29 cellular contexts compared by ENCODE assay signal in the genomic region with DNA sequence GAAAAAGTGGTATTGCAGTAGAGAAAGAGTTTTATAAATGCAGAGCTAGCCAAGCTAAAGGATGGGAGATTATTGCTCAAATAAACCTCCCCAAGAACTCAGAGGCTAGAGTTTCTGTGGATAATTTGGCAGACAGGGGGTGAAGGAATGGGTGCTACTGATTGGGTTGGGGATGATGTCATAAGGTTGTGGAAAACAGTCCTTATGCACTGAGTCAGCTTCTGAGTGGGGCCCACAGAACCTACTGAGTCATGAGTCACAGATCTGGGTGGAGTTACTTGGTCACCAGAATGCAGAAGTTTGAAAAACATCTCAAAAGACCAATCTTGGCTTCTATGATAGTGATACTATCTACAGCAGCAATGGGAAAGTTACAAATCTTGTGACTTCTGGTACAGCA.
DNase-seq lines count a peak whose midpoint lies in the region; ATAC-seq, FAIRE-seq and TF ChIP-seq lines count a peak whose summit lies in the region.
"Had no signal": no experiment of that assay in that cellular context is flagged by ENCODE, and none has a peak within 500 bp of the region (broad histone marks: within the 10 kb centered on the region; RNA-seq: fewer than 3 reads in every experiment).

No MANE protein-coding gene starts in this region.

- no peaks in the 10 kb centered on the region for H3K4me1 ChIP-seq in HepG2 (ENCODE audit: insufficient read depth, low read length)
- no peaks in the 10 kb centered on the region for H3K4me1 ChIP-seq in right lobe of liver
- no peaks in the 10 kb centered on the region for H3K4me1 ChIP-seq in Peyer's patch
- H3K4me1 ChIP-seq: Caco-2 had no signal

- H3K27ac ChIP-seq in HepG2 (ENCODE audit: extremely low read length, insufficient read depth, low read length) = no peak overlapping the region
- no peak overlapping the region for H3K27ac ChIP-seq in right lobe of liver
- H3K27ac ChIP-seq in Peyer's patch = no peak overlapping the region
- H3K27ac ChIP-seq: 22Rv1, C4-2B had no signal

- BruUV-seq in HepG2 (replicated peaks; lab: Mats Ljungman, UMichigan) = no TSS peak

- no peak overlapping the region for H3K9ac ChIP-seq in HepG2 (ENCODE audit: insufficient read depth, low read depth, low read length)
- H3K9ac ChIP-seq: BLaER1 treated with 17β-estradiol and CSF1 and Interleukin-3, amounts not matched to agents 10 nM and 100 nM had no signal

- no peak overlapping the region for H3K4me2 ChIP-seq in HepG2 (ENCODE audit: low read depth, low read length)

- no peak overlapping the region for H3K4me3 ChIP-seq in HepG2 (replicated peaks in 1 of 3; ENCODE audit: insufficient read depth in 1 of 3, low read depth in 2 of 3, low read length in 3 of 3)
- no peak overlapping the region for H3K4me3 ChIP-seq in right lobe of liver
- H3K4me3 ChIP-seq in NB4 (ENCODE audit: low read depth, low read length) = no peak overlapping the region
- no peak overlapping the region for H3K4me3 ChIP-seq in Peyer's patch
- H3K4me3 ChIP-seq: BLaER1 treated with 17β-estradiol and CSF1 and Interleukin-3, amounts not matched to agents 10 nM and 100 nM; GM12878 had no signal

- no peaks in the 10 kb centered on the region for H3K79me2 ChIP-seq in HepG2 (ENCODE audit: insufficient read depth, low read length)

- in situ Hi-C loops in HepG2 (cut with HindIII; ENCODE audit: extremely low pct_ligation_motif_present, low pct_unique_long_range_greater_than_20kb) = no loop called here

- TF ChIP-seq EP300 in HepG2 (IDR thresholded peaks at IDR 0.05; ENCODE audit: low read depth in 2 of 2, low read length in 2 of 2) (no peak), HepG2 (CRISPR knock-in tag; IDR thresholded peaks at IDR 0.05; ENCODE audit: borderline replicate concordance) (no peak)

- ATAC-seq in HepG2 (no peak), right lobe of liver (no peak)
- ATAC-seq: CD8-positive, alpha-beta T cell; GM12878 had no signal

- POLR2A ChIA-PET in HepG2 (lab: Yijun Ruan, JAX) = no interaction called here

- no peaks in the 10 kb centered on the region for H4K20me1 ChIP-seq in HepG2 (ENCODE audit: insufficient read depth, low read length)
- H4K20me1 ChIP-seq: BLaER1 treated with 17β-estradiol and CSF1 and Interleukin-3, amounts not matched to agents 10 nM and 100 nM had no signal

- no peak for TF ChIP-seq RAD21 in HepG2 (CRISPR knock-in tag; IDR thresholded peaks at IDR 0.05)

- no peak for TF ChIP-seq CTCF in HepG2 (CRISPR knock-in tag; IDR thresholded peaks at IDR 0.05)
- no peak for TF ChIP-seq CTCF in right lobe of liver (IDR thresholded peaks at IDR 0.05)
- no peak for TF ChIP-seq CTCF in NB4 (IDR thresholded peaks at IDR 0.05; ENCODE audit: low read depth, low read length)
- no peak for TF ChIP-seq CTCF in Peyer's patch (IDR thresholded peaks at IDR 0.05)

- no peaks in the 10 kb centered on the region for H3K36me3 ChIP-seq in HepG2 (replicated peaks in 1 of 2; ENCODE audit: control insufficient read depth in 1 of 2, insufficient read depth in 2 of 2, low read length in 2 of 2)
- H3K36me3 ChIP-seq in right lobe of liver = no peaks in the 10 kb centered on the region
- no peaks in the 10 kb centered on the region for H3K36me3 ChIP-seq in Peyer's patch
- H3K36me3 ChIP-seq: BLaER1 treated with 17β-estradiol and CSF1 and Interleukin-3, amounts not matched to agents 10 nM and 100 nM had no signal

- H2AFZ ChIP-seq in HepG2 (ENCODE audit: low read length) = no peak overlapping the region

- TF ChIP-seq POLR2A in HepG2 (IDR thresholded peaks at IDR 0.05; ENCODE audit: insufficient read depth in 1 of 2, low read depth in 2 of 2, low read length in 2 of 2) (no peak), right lobe of liver (IDR thresholded peaks at IDR 0.05) (no peak), NB4 (IDR thresholded peaks at IDR 0.05; ENCODE audit: extremely low read depth, insufficient read length) (no peak), Peyer's patch (IDR thresholded peaks at IDR 0.05) (no peak)

- DNase-seq in HepG2 (ENCODE audit: low spot score) = no peak
- DNase-seq in right lobe of liver = no peak
- peak; percentile 6 for DNase-seq in NB4 (ENCODE audit: low read depth)
- DNase-seq in RPMI8226 = peak; percentile 32
- peak; percentile 23 for DNase-seq in urothelium cell line (ENCODE audit: low spot score)
- no peak for DNase-seq in AML-193 (lab: John Stamatoyannopoulos, UW)
- no peak for DNase-seq in iPS-NIHi7 (ENCODE audit: extremely low spot score)
- no peak for DNase-seq in Peyer's patch
- DNase-seq: ACHN; Caco-2; Calu3; CD4-positive, alpha-beta T cell; CD8-positive, alpha-beta T cell; DMS 273 treated with DMSO at 0.1 percent for 48 hours; DMS153; DMS53; DMS79; DND-41; EL; GDM1 had no signal

- peaks cover 32% of the 10 kb centered on the region for H3K9me3 ChIP-seq in HepG2 (ENCODE audit: low read length)
- H3K9me3 ChIP-seq in right lobe of liver = no peaks in the 10 kb centered on the region
- H3K9me3 ChIP-seq in Peyer's patch = peaks cover 0 to 6% (median 0%) of the 10 kb centered on the region in 4 donors

- no peak for FAIRE-seq in HepG2 (lab: Jason Lieb, UNC)
- FAIRE-seq in urothelium cell line (lab: Jason Lieb, UNC) = no peak
- FAIRE-seq: A204.1, D721Med, GM12878, GM12892, GM18507, GM19239 had no signal

- intact Hi-C loops in HepG2 (cut with micrococcal nuclease; ENCODE audit: unreplicated experiment) = no loop called here
- intact Hi-C loops in right lobe of liver (cut with DNase I) = no loop called here

- CTCF ChIA-PET in HepG2 (lab: Yijun Ruan, JAX; ENCODE audit: low intra/inter-chr PET ratio, low total read pairs) = no interaction called here

- H3K27me3 ChIP-seq in HepG2 (ENCODE audit: control insufficient read depth in 1 of 2, insufficient read depth in 2 of 2, low read length in 2 of 2) (no peaks in the 10 kb centered on the region), right lobe of liver (no peaks in the 10 kb centered on the region), Peyer's patch (no peaks in the 10 kb centered on the region)
- H3K27me3 ChIP-seq: BLaER1 treated with 17β-estradiol and CSF1 and Interleukin-3, amounts not matched to agents 10 nM and 100 nM had no signal

TF ChIP-seq in HepG2, 621 proteins besides CTCF, POLR2A, EP300 and RAD21:
- TF ChIP-seq ATF7 (IDR thresholded peaks at IDR 0.05) (peak; percentile 80), ATF7 (CRISPR knock-in tag; IDR thresholded peaks at IDR 0.05) (no peak), SP2 (CRISPR knock-in tag; IDR thresholded peaks at IDR 0.05) (no peak), ZNF33B (CRISPR knock-in tag; IDR thresholded peaks at IDR 0.05) (no peak), CREB1 (IDR thresholded peaks at IDR 0.05) (peak; percentile 57), CREB1 (CRISPR knock-in tag; IDR thresholded peaks at IDR 0.05) (no peak)
TF ChIP-seq in HepG2: peak in this region for 2.

Comparison
In these comparisons a context has a peak if more than half of its experiments do, and no peak if none do; other contexts are left out.
1. DNase-seq: peak in NB4 (single experiment), RPMI8226 (single experiment) and urothelium cell line (single experiment); none in HepG2 (single experiment), right lobe of liver (0 of 3), AML-193 (0 of 2), iPS-NIHi7 (single experiment) and Peyer's patch (0 of 3).